Comparison of ENCODE assay signal across 31 cellular contexts in the genomic region with DNA sequence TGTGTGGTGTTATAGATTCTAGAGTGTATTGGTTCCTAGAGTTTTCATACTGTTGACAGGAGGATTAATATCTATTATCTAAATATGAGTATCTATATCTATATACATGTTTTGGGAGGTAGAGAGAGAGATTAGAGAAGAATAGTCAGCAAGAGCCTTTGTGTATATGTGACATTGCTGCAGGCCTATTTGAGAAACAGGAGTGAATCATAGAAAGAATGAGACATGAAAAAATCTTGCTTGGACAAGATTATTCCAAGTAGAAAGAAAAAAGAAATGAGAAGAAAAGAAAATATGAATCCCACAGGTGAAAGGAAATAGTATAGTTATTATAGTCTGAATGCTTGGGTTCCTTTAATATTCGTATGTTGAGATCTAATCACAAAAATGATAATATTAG.
"Had no signal": no experiment of that assay in that cellular context is flagged by ENCODE, and none has a peak within 500 bp of the region (broad histone marks: within the 10 kb centered on the region; RNA-seq: fewer than 3 reads in every experiment).

No MANE protein-coding gene starts in this region.

- H3K36me3 Mint-ChIP-seq: neural progenitor cell; stimulated activated memory B cell treated with anti-CD40 and anti-IgM and Interleukin-4, amounts not matched to agents 10 μg/mL and 1 μg/mL and 100 μg/mL, for 72 hours had no signal

- H3K9me3 ChIP-seq: ovary, psoas muscle, right lobe of liver, sigmoid colon, testis, tibial artery, transverse colon, upper lobe of right lung, uterus had no signal

- H3K4me2 ChIP-seq: neural progenitor cell had no signal

- H3K4me1 ChIP-seq: neural progenitor cell, parathyroid adenoma, psoas muscle, right lobe of liver, spleen, suprapubic skin, tibial artery, transverse colon, upper lobe of right lung, uterus had no signal

- H3K4me3 ChIP-seq: neural progenitor cell, ovary, psoas muscle, right lobe of liver, sigmoid colon, spleen, suprapubic skin, testis, tibial artery, transverse colon, upper lobe of right lung, uterus had no signal

- H3K27me3 Mint-ChIP-seq: progenitor cell of endocrine pancreas; stimulated activated memory B cell treated with anti-CD40 and anti-IgM and Interleukin-4, amounts not matched to agents 10 μg/mL and 1 μg/mL and 100 μg/mL, for 72 hours; stimulated activated naive CD8-positive, alpha-beta T cell treated with anti-CD3 and anti-CD28 coated beads, Interleukin-15, amount 100 ng/mL, for 72 hours had no signal

- H2AFZ ChIP-seq: neural progenitor cell, parathyroid adenoma had no signal

- ATAC-seq: natural killer cell; psoas muscle; right cardiac atrium; right lobe of liver; stimulated activated memory B cell treated with anti-CD40 and anti-IgM and Interleukin-4, amounts not matched to agents 10 μg/mL and 1 μg/mL and 100 μg/mL, for 72 hours; stimulated activated naive CD8-positive, alpha-beta T cell treated with anti-CD3 and anti-CD28 coated beads, Interleukin-15, amount 100 ng/mL, for 72 hours; stimulated activated naive CD8-positive, alpha-beta T cell treated with anti-CD3 and anti-CD28 coated beads, Interleukin-15, Interleukin-2, amounts not matched to agents 100 U/mL and 50 U/mL, for 24 hours; upper lobe of right lung had no signal

- H3K9ac ChIP-seq: neural progenitor cell, parathyroid adenoma had no signal

- H3K79me2 ChIP-seq: parathyroid adenoma had no signal

- H3K4me3 Mint-ChIP-seq: natural killer cell; nephron; neural progenitor cell; stimulated activated memory B cell treated with anti-CD40 and anti-IgM and Interleukin-4, amounts not matched to agents 10 μg/mL and 1 μg/mL and 100 μg/mL, for 72 hours; stimulated activated naive CD8-positive, alpha-beta T cell treated with anti-CD3 and anti-CD28 coated beads, Interleukin-15, amount 100 ng/mL, for 72 hours; type B pancreatic cell had no signal

- H3K27ac Mint-ChIP-seq: natural killer cell; nephron; neural progenitor cell; progenitor cell of endocrine pancreas; stimulated activated memory B cell treated with anti-CD40 and anti-IgM and Interleukin-4, amounts not matched to agents 10 μg/mL and 1 μg/mL and 100 μg/mL, for 72 hours; stimulated activated naive CD8-positive, alpha-beta T cell treated with anti-CD3 and anti-CD28 coated beads, Interleukin-15, amount 100 ng/mL, for 72 hours; type B pancreatic cell had no signal

- H3K4me1 Mint-ChIP-seq: natural killer cell; neural progenitor cell; stimulated activated memory B cell treated with anti-CD40 and anti-IgM and Interleukin-4, amounts not matched to agents 10 μg/mL and 1 μg/mL and 100 μg/mL, for 72 hours; stimulated activated naive CD8-positive, alpha-beta T cell treated with anti-CD3 and anti-CD28 coated beads, Interleukin-15, amount 100 ng/mL, for 72 hours had no signal

- FAIRE-seq: small intestine had no signal

- H3K27me3 ChIP-seq: neural progenitor cell, ovary, right lobe of liver, sigmoid colon, spleen, suprapubic skin, testis, tibial artery, transverse colon, upper lobe of right lung, uterus had no signal

- DNase-seq: natural killer cell; occipital lobe; ovary; posterior cingulate gyrus; psoas muscle; right cardiac atrium; right lobe of liver; sigmoid colon; small intestine; spleen; stimulated activated CD4-positive, alpha-beta T cell treated with anti-CD3 and anti-CD28 coated beads, Interleukin-12 subunit alpha, Interleukin-12 subunit beta, amount 100 ng/mL, for 4 hours; stimulated activated CD4-positive, alpha-beta T cell treated with anti-CD3 and anti-CD28 coated beads, Interleukin-1b, Interleukin-23, amount 100 ng/mL, for 48 hours; stimulated activated CD4-positive, alpha-beta T cell treated with anti-CD3 and anti-CD28 coated beads, Interleukin-4, amount 100 ng/mL, for 1 hour; stimulated activated CD4-positive, alpha-beta T cell treated with anti-CD3 and anti-CD28 coated beads, Interleukin-4, amount 100 ng/mL, for 4 hours; stimulated activated CD8-positive, alpha-beta memory T cell treated with anti-CD3 and anti-CD28 coated beads, Interleukin-4, amount 100 ng/mL, for 48 hours; stimulated activated naive CD4-positive, alpha-beta T cell; stimulated activated naive CD8-positive, alpha-beta T cell treated with anti-CD3 and anti-CD28 coated beads, Interleukin-15, amount 100 ng/mL, for 72 hours; stimulated activated naive CD8-positive, alpha-beta T cell treated with anti-CD3 and anti-CD28 coated beads, Interleukin-15, Interleukin-2, amounts not matched to agents 100 U/mL and 50 U/mL, for 24 hours; substantia nigra; testis; tibial artery; transverse colon; upper lobe of right lung; uterus had no signal

- H3K27ac ChIP-seq: neural progenitor cell, ovary, parathyroid adenoma, psoas muscle, right lobe of liver, sigmoid colon, spleen, suprapubic skin, testis, tibial artery, transverse colon, upper lobe of right lung, uterus had no signal

- H3K36me3 ChIP-seq: neural progenitor cell, ovary, right lobe of liver, sigmoid colon, spleen, suprapubic skin, tibial artery, transverse colon, upper lobe of right lung, uterus had no signal
